Comparison of ENCODE assay signal across 20 cellular contexts in genomic region chr12:95212576-95212975, GRCh38. TPM values are rescaled to one million over a fixed set of nuclear protein-coding genes. Genes with fewer than 3 reads are reported as not detected.
DNase-seq lines count a peak whose midpoint lies in the region; ATAC-seq and TF ChIP-seq lines count a peak whose summit lies in the region.
"Had no signal": no experiment of that assay in that cellular context is flagged by ENCODE, and none has a peak within 500 bp of the region (broad histone marks: within the 10 kb centered on the region; RNA-seq: fewer than 3 reads in every experiment).

No MANE protein-coding gene starts in this region.

- H3K4me2 ChIP-seq in SK-N-SH, result 0 out of 2 replicates have a peak overlapping the region, but pooled peaks have one; percentile 2
- peak overlapping the region; percentile 44 for H3K4me2 ChIP-seq in OCI-LY7 (ENCODE audit: low read length)
- H3K4me2 ChIP-seq: KMS-11, neural progenitor cell had no signal

- ATAC-seq in SK-N-SH treated with all-trans-retinoic acid at 6 μM for 48 hours, result no peak
- ATAC-seq: psoas muscle, Right ventricle myocardium inferior had no signal

- TF ChIP-seq EP300 in SK-N-SH (IDR thresholded peaks at IDR 0.05; ENCODE audit: borderline replicate concordance in 1 of 2, low read depth in 1 of 2, low read length in 1 of 2), result no peak

- H4K20me1 ChIP-seq in SK-N-SH (ENCODE audit: insufficient read depth) (no peaks in the 10 kb centered on the region), OCI-LY7 (ENCODE audit: insufficient read depth, low read length) (no peaks in the 10 kb centered on the region; the same call in 1 of the 2 replicates)

- WGBS in SK-N-SH (ENCODE audit: low lambda C conversion rate), result 41% methylated on average over 4 of the region's 4 CpGs

- TF ChIP-seq CTCF in SK-N-SH (IDR thresholded peaks at IDR 0.05) (no peak), OCI-LY7 (conservative IDR thresholded peaks at IDR 0.05; ENCODE audit: low read length) (no peak), BE2C (IDR thresholded peaks at IDR 0.05; ENCODE audit: low read depth, low read length) (no peak)

- no peaks in the 10 kb centered on the region for H3K36me3 ChIP-seq in SK-N-SH (replicated peaks in 1 of 2; ENCODE audit: control insufficient read depth in 1 of 2, insufficient read depth in 2 of 2, low read length in 1 of 2)
- H3K36me3 ChIP-seq in OCI-LY7 (ENCODE audit: insufficient read depth, low read length), result no peaks in the 10 kb centered on the region
- H3K36me3 ChIP-seq in BE2C, result no peaks in the 10 kb centered on the region
- H3K36me3 ChIP-seq: neural progenitor cell had no signal

- no peak overlapping the region for H3K4me3 ChIP-seq in SK-N-SH (ENCODE audit: low read depth in 2 of 2, low read length in 1 of 2)
- no peak overlapping the region for H3K4me3 ChIP-seq in OCI-LY7 (ENCODE audit: low read depth, low read length, poor library complexity, severe bottlenecking)
- H3K4me3 ChIP-seq in BE2C (ENCODE audit: low read depth, low read length), result no peak overlapping the region
- H3K4me3 ChIP-seq: neural progenitor cell, psoas muscle had no signal

- POLR2A ChIA-PET in SK-N-SH (lab: Yijun Ruan, JAX), result no interaction called here
- POLR2A ChIA-PET in OCI-LY7 (lab: Charles Lee), result interaction anchor here (0.8 to 1.5 kb wide), 2 partner anchors 11 to 15 kb away, joined by 4 to 5 read pairs; no protein-coding TSS in a partner anchor

- intact Hi-C loops in OCI-LY7 (cut with micrococcal nuclease; ENCODE audit: unreplicated experiment), result no loop called here

- H3K9ac ChIP-seq in SK-N-SH, result no peak overlapping the region
- H3K9ac ChIP-seq: KMS-11, neural progenitor cell had no signal

- H3K4me1 ChIP-seq in SK-N-SH (ENCODE audit: control insufficient read depth in 1 of 2, insufficient read depth in 2 of 2, low read depth in 1 of 2, low read length in 1 of 2) (peaks cover 6 to 17% of the 10 kb centered on the region in 2 experiments; a peak in 3 of 4 replicates), OCI-LY7 (ENCODE audit: insufficient read depth, low read length, poor library complexity, severe bottlenecking) (peaks cover 32% of the 10 kb centered on the region), BE2C (no peaks in the 10 kb centered on the region; the same call in 1 of the 2 replicates)

- H3F3A ChIP-seq in SK-N-SH (replicated peaks; ENCODE audit: insufficient read depth), result peaks cover 13% of the 10 kb centered on the region

- H3K9me2 ChIP-seq in SK-N-SH (no peaks in the 10 kb centered on the region), OCI-LY7 (ENCODE audit: insufficient read depth, low read length) (no peaks in the 10 kb centered on the region)

- H3K9me3 ChIP-seq in SK-N-SH (no peaks in the 10 kb centered on the region), OCI-LY7 (ENCODE audit: low read length) (no peaks in the 10 kb centered on the region), BE2C (no peaks in the 10 kb centered on the region)
- H3K9me3 ChIP-seq: psoas muscle had no signal

- no peak overlapping the region for H2AFZ ChIP-seq in SK-N-SH (ENCODE audit: low read depth)
- H2AFZ ChIP-seq in OCI-LY7 (ENCODE audit: low read length), result no peak overlapping the region; the same call in 1 of the 2 replicates
- H2AFZ ChIP-seq: neural progenitor cell had no signal

- DNase-seq in SK-N-SH (no peak), OCI-LY7 (ENCODE audit: low spot score) (no peak), dedifferentiated amniotic fluid mesenchymal stem cell (ENCODE audit: extremely low spot score) (peak; percentile 4), D341Med (ENCODE audit: low spot score) (no peak), BE2C (no peak)
- no peak for DNase-seq in stimulated activated CD8-positive, alpha-beta memory T cell treated with anti-CD3 and anti-CD28 coated beads, Interleukin-4, amount 100 ng/mL, for 48 hours
- no peak for DNase-seq in NK-92 treated with Interleukin-12 subunit alpha and Interleukin-12 subunit beta, amount 100 ng/mL, for 24 hours (lab: John Stamatoyannopoulos, UW)
- DNase-seq: activated CD4-positive, alpha-beta T cell treated with anti-CD3 and anti-CD28 coated beads, Interleukin-2, amount 50 U/mL, for 4 hours; activated CD4-positive, CD25-positive, alpha-beta regulatory T cell; COR-L47; kidney glomerular epithelial cell; NCI-H1048; NCI-H2029; NCI-H2227 treated with DMSO at 0.1 percent for 48 hours; NCI-H748 treated with DMSO at 0.1 percent for 48 hours; psoas muscle had no signal

- TF ChIP-seq RAD21 in SK-N-SH (IDR thresholded peaks at IDR 0.05; ENCODE audit: low read length), result no peak

- H3K27me3 ChIP-seq in SK-N-SH (ENCODE audit: insufficient read depth) (no peaks in the 10 kb centered on the region), BE2C (no peaks in the 10 kb centered on the region)
- H3K27me3 ChIP-seq: neural progenitor cell had no signal

- peak overlapping the region; percentile 41 to 65; a peak in 3 of 4 replicates for H3K27ac ChIP-seq in SK-N-SH (ENCODE audit: low read depth in 2 of 2, low read length in 1 of 2)
- H3K27ac ChIP-seq in OCI-LY7 (ENCODE audit: low read depth, low read length, poor library complexity, severe bottlenecking), result no peak overlapping the region
- H3K27ac ChIP-seq: KMS-11, neural progenitor cell, psoas muscle had no signal

- no TSS peak for BruUV-seq in OCI-LY7 (replicated peaks; lab: Mats Ljungman, UMichigan)

- CTCF ChIA-PET in SK-N-SH (lab: Yijun Ruan, JAX), result interaction anchor here (1.3 to 1.7 kb wide), 4 partner anchors 96 to 124 kb away, joined by 3 to 9 read pairs (median 5); no protein-coding TSS in a partner anchor
- CTCF ChIA-PET in OCI-LY7 (lab: Charles Lee; ENCODE audit: unreplicated experiment), result no interaction called here

- H3K79me2 ChIP-seq in SK-N-SH (ENCODE audit: insufficient read depth), result peaks cover 81% of the 10 kb centered on the region
- H3K79me2 ChIP-seq in OCI-LY7 (ENCODE audit: insufficient read depth, low read depth, low read length), result peaks cover 51% of the 10 kb centered on the region

TF ChIP-seq in SK-N-SH, 30 proteins besides CTCF, POLR2A, EP300 and RAD21 (continues in another document):
- TF ChIP-seq ZBTB33 (IDR thresholded peaks at IDR 0.05; ENCODE audit: borderline replicate concordance, low read depth) (no peak), SMC3 (IDR thresholded peaks at IDR 0.05; ENCODE audit: low read depth, low read length) (no peak)

TF ChIP-seq in SK-N-SH treated with all-trans-retinoic acid at 6 μM for 48 hours, 23 proteins besides CTCF, POLR2A, EP300 and RAD21:
- TF ChIP-seq TOX (CRISPR knock-in tag; IDR thresholded peaks at IDR 0.05; ENCODE audit: borderline replicate concordance) (no peak), BACH2 (CRISPR knock-in tag; IDR thresholded peaks at IDR 0.05; ENCODE audit: borderline replicate concordance) (no peak), ARNTL (CRISPR knock-in tag; IDR thresholded peaks at IDR 0.05; ENCODE audit: borderline replicate concordance, low read depth) (no peak), ESRRG (CRISPR knock-in tag; IDR thresholded peaks at IDR 0.05) (no peak), ZC3H10 (CRISPR knock-in tag; IDR thresholded peaks at IDR 0.05) (no peak), ZNF565 (CRISPR knock-in tag; conservative IDR thresholded peaks at IDR 0.05; ENCODE audit: low read depth) (no peak), PATZ1 (CRISPR knock-in tag; IDR thresholded peaks at IDR 0.05; ENCODE audit: borderline replicate concordance) (no peak), ZNF8 (CRISPR knock-in tag; IDR thresholded peaks at IDR 0.05) (no peak), ZFP30 (CRISPR knock-in tag; IDR thresholded peaks at IDR 0.05) (no peak)

RNA-seq across cellular contexts. Expression of gene FGD6, which starts 4.7 kb away (rescaled TPM):
- polyA plus RNA-seq in SK-N-SH (2012; rRNA removed), result 2.8 and 3.8 TPM in 2 replicates
- polyA plus RNA-seq in SK-N-SH (2012; cell fraction: cytosol; rRNA removed), result 2.4 and 2.7 TPM in 2 replicates
- polyA plus RNA-seq in SK-N-SH (2012; cell fraction: nucleus; rRNA removed), result 3.9 and 9.8 TPM in 2 replicates
- total RNA-seq in OCI-LY7 (2014; rRNA removed; shearing (Covaris generic)), result 5.6 and 7.3 TPM in 2 replicates
- 7.8 and 11.2 TPM in 2 replicates for total RNA-seq in OCI-LY7 (2022)
- 2.4 TPM for polyA plus RNA-seq in BE2C (2012; ENCODE audit: insufficient read depth, insufficient read length, low read depth)

RNA-seq across cellular contexts. Expression of gene VEZT, which starts 5.0 kb away (rescaled TPM):
- 41.2 and 55.0 TPM in 2 replicates for polyA plus RNA-seq in SK-N-SH (2012; rRNA removed)
- 58.3 and 62.7 TPM in 2 replicates for polyA plus RNA-seq in SK-N-SH (2012; cell fraction: cytosol; rRNA removed)
- 20.6 and 53.6 TPM in 2 replicates for polyA plus RNA-seq in SK-N-SH (2012; cell fraction: nucleus; rRNA removed)
- total RNA-seq in OCI-LY7 (2014; rRNA removed; shearing (Covaris generic)), result 52.5 and 57.7 TPM in 2 replicates
- total RNA-seq in OCI-LY7 (2022), result 77.1 and 93.5 TPM in 2 replicates
- polyA plus RNA-seq in BE2C (2012; ENCODE audit: insufficient read depth, insufficient read length, low read depth), result 48.4 TPM
